1 cellular context compared by ENCODE assay signal in the genomic region with DNA sequence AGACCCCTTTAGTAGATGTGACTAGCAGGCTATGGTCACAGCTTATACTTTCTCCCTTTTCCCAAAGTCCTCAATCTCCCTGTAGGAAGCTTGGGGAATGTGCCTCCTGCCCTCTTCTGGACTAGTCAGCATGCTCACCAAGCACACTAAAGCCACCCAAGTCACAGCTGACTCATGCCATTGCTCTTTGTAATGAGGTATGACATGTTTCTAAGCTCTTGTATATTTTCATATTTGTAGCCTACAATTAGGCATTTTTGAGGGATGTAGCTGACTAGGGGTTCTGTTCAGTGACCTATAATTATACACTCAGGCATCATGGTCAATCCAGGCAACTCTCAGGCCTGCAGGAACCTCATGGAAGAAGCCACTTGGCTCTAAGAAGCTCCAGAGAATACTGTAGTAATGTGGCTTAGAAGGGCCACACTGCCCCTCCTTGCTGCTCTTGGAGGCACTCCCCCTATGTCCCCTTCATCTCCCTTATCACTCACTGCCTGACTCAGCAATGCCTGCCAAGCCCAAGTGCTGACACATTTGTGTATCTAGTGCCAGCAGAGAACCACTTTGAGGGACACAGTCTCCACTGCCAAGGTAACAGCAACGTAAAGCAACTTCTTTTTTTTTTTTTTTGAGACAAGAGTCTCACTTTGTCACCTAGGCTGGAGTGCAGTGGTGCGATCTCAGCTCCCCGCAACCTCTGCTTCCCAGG.
TF ChIP-seq lines count a peak whose summit lies in the region.

No MANE protein-coding gene starts in this region.

TF ChIP-seq in HEK293, 187 proteins besides CTCF, POLR2A, EP300 and RAD21 (continued from another document):
- TF ChIP-seq ZNF248 (tag by site-specific recombination; IDR thresholded peaks at IDR 0.05) (no peak), ZNF654 (tag by site-specific recombination; IDR thresholded peaks at IDR 0.05; ENCODE audit: low read depth) (0 out of 2 replicates have a peak, but pooled peaks have one; percentile 8), KLF17 (tag by site-specific recombination; IDR thresholded peaks at IDR 0.05) (0 out of 2 replicates have a peak, but pooled peaks have one; percentile 41), ZNF600 (tag by site-specific recombination; IDR thresholded peaks at IDR 0.05) (no peak), ZSCAN16 (tag by site-specific recombination; IDR thresholded peaks at IDR 0.05) (no peak)
